Comparison of ENCODE assay signal across 19 cellular contexts in the genomic region with DNA sequence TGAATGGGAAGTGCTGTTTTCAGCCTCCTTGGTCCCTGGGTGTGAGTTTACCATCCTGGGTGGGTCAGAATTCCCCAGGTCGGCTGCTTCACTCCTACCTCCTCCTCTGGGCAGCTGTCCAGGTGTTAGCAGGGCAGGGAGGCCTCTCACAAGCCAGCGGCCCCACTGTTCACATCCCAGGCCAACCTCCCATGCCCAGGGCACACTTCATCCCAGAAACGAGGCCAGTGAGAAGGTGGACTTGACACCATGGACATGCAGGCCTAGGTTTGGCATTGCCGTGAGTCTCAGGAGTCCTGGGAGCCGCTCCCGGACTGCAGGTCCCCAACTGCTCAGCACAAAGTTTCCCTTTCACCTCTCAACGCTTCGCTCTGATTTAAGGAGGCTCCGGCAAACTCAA.
DNase-seq lines count a peak whose midpoint lies in the region; ATAC-seq and TF ChIP-seq lines count a peak whose summit lies in the region.
"Had no signal": no experiment of that assay in that cellular context is flagged by ENCODE, and none has a peak within 500 bp of the region (broad histone marks: within the 10 kb centered on the region; RNA-seq: fewer than 3 reads in every experiment).

No MANE protein-coding gene starts in this region.

- H2BK15ac ChIP-seq in IMR-90 (ENCODE audit: low read depth, low read length), result no peak overlapping the region

- no peak for ATAC-seq in IMR-90 (ENCODE audit: low read depth)
- ATAC-seq: CD8-positive, alpha-beta T cell had no signal

- H2AFZ ChIP-seq in IMR-90 (replicated peaks; ENCODE audit: low read length, poor library complexity), result peak overlapping the region; percentile 21

- DNase-seq in HT-29 (ENCODE audit: low spot score), result peak; percentile 69
- no peak for DNase-seq in IMR-90
- peak; percentile 62 for DNase-seq in esophagus muscularis mucosa (ENCODE audit: extremely low spot score)
- peak; percentile 68 for DNase-seq in osteocyte (ENCODE audit: extremely low spot score, unreplicated experiment)
- DNase-seq in GM19238 (ENCODE audit: insufficient read length, low spot score), result no peak
- DNase-seq in middle frontal gyrus (ENCODE audit: extremely low spot score, low spot score), result no peak
- no peak for DNase-seq in NCI-H1930 (lab: John Stamatoyannopoulos, UW)
- DNase-seq: 8988T; ACHN; AML-193; Caco-2; Calu3; CD4-positive, alpha-beta T cell; CD8-positive, alpha-beta T cell; DMS79 treated with DMSO at 0.1 percent for 48 hours; GF-D8 had no signal

- BruUV-seq in IMR-90 (replicated peaks; lab: Mats Ljungman, UMichigan), result no TSS peak

- no peaks in the 10 kb centered on the region for H3K79me1 ChIP-seq in IMR-90 (ENCODE audit: low read depth in 1 of 2, low read length in 2 of 2)

- no peak overlapping the region for H3K56ac ChIP-seq in IMR-90 (ENCODE audit: extremely low read depth, insufficient read depth, low read length)

- H4K5ac ChIP-seq in IMR-90 (ENCODE audit: low read depth, low read length), result no peak overlapping the region

- H3K27ac ChIP-seq in IMR-90 (ENCODE audit: insufficient read depth, low read length), result no peak overlapping the region
- no peak overlapping the region for H3K27ac ChIP-seq in esophagus muscularis mucosa (replicated peaks in 1 of 4)
- H3K27ac ChIP-seq: BLaER1 treated with 17β-estradiol and CSF1 and Interleukin-3, amounts not matched to agents 10 nM and 100 nM; C4-2B had no signal

- H3K4me1 ChIP-seq in IMR-90 (ENCODE audit: control insufficient read depth, insufficient read depth, low read length), result no peaks in the 10 kb centered on the region
- H3K4me1 ChIP-seq in esophagus muscularis mucosa, result no peaks in the 10 kb centered on the region
- H3K4me1 ChIP-seq: BLaER1 treated with 17β-estradiol and CSF1 and Interleukin-3, amounts not matched to agents 10 nM and 100 nM; Caco-2 had no signal

- no peaks in the 10 kb centered on the region for H3K9me1 ChIP-seq in IMR-90 (ENCODE audit: insufficient read depth, low read length)

- CTCF ChIA-PET in IMR-90 (lab: Yijun Ruan, JAX), result no interaction called here

- no peak for TF ChIP-seq EP300 in esophagus muscularis mucosa (IDR thresholded peaks at IDR 0.05)

- no peaks in the 10 kb centered on the region for H3K4me1 Mint-ChIP-seq in osteocyte (ENCODE audit: unreplicated experiment)
- H3K4me1 Mint-ChIP-seq: B cell had no signal

- no peak overlapping the region for H3K18ac ChIP-seq in IMR-90 (ENCODE audit: low read depth, low read length)

- H3K4me2 ChIP-seq in IMR-90 (ENCODE audit: low read depth, low read length), result no peak overlapping the region
- H3K4me2 ChIP-seq: BLaER1 treated with 17β-estradiol and CSF1 and Interleukin-3, amounts not matched to agents 10 nM and 100 nM had no signal

- WGBS in IMR-90 (ENCODE audit: extremely low coverage in 2 of 2, insufficient read length in 1 of 2), 2 experiments, result no CpG with 5 or more reads among the region's 9 CpGs
- 69% methylated on average over 9 of the region's 9 CpGs for WGBS in esophagus muscularis mucosa

- no peaks in the 10 kb centered on the region for H4K20me1 ChIP-seq in IMR-90 (ENCODE audit: insufficient read depth, low read length)
- H4K20me1 ChIP-seq: BLaER1 treated with 17β-estradiol and CSF1 and Interleukin-3, amounts not matched to agents 10 nM and 100 nM had no signal

- no peak for TF ChIP-seq CTCF in IMR-90 (conservative IDR thresholded peaks at IDR 0.05; ENCODE audit: low read depth, low read length)
- no peak for TF ChIP-seq CTCF in esophagus muscularis mucosa (IDR thresholded peaks at IDR 0.05)
- TF ChIP-seq CTCF in osteocyte (IDR thresholded peaks at IDR 0.05), result no peak

- no peak overlapping the region for H4K8ac ChIP-seq in IMR-90 (ENCODE audit: low read depth in 2 of 2, low read length in 2 of 2)

- H3K23ac ChIP-seq in IMR-90 (ENCODE audit: low read depth, low read length), result no peak overlapping the region

- H2BK20ac ChIP-seq in IMR-90 (ENCODE audit: low read depth, low read length), result no peak overlapping the region

- H2BK5ac ChIP-seq in IMR-90 (ENCODE audit: low read depth, low read length, poor library complexity, severe bottlenecking), result no peak overlapping the region

- in situ Hi-C loops in IMR-90 (cut with MboI; ENCODE audit: low sequenced_read_pairs), result no loop called here

- no peak overlapping the region for H3K14ac ChIP-seq in IMR-90 (replicated peaks; ENCODE audit: low read depth, low read length)

- H3K36me3 ChIP-seq in IMR-90 (ENCODE audit: control insufficient read depth, insufficient read depth, low read length) (no peaks in the 10 kb centered on the region), esophagus muscularis mucosa (no peaks in the 10 kb centered on the region)
- H3K36me3 ChIP-seq: BLaER1 treated with 17β-estradiol and CSF1 and Interleukin-3, amounts not matched to agents 10 nM and 100 nM had no signal

- dilution Hi-C loops in IMR-90 (cut with HindIII; ENCODE audit: low sequenced_read_pairs, unreplicated experiment), result no loop called here

- H3K27me3 ChIP-seq in IMR-90 (ENCODE audit: control insufficient read depth, insufficient read depth, low read length), result no peaks in the 10 kb centered on the region
- H3K27me3 ChIP-seq in esophagus muscularis mucosa, result peaks cover 0 to 6% (median 0%) of the 10 kb centered on the region in 4 donors
- H3K27me3 ChIP-seq: BLaER1 treated with 17β-estradiol and CSF1 and Interleukin-3, amounts not matched to agents 10 nM and 100 nM had no signal

- H2AK9ac ChIP-seq in IMR-90 (replicated peaks; ENCODE audit: low read depth, low read length, poor library complexity), result no peak overlapping the region

- no peaks in the 10 kb centered on the region for H3K36me3 Mint-ChIP-seq in osteocyte (ENCODE audit: unreplicated experiment)
- H3K36me3 Mint-ChIP-seq: CD8-positive, alpha-beta T cell had no signal

- H3K9ac ChIP-seq in IMR-90 (ENCODE audit: low read depth, low read length), result no peak overlapping the region
- H3K9ac ChIP-seq: BLaER1 treated with 17β-estradiol and CSF1 and Interleukin-3, amounts not matched to agents 10 nM and 100 nM had no signal

- no peak overlapping the region for H4K91ac ChIP-seq in IMR-90 (ENCODE audit: insufficient read depth, low read depth, low read length)

- no peak for TF ChIP-seq RAD21 in IMR-90 (IDR thresholded peaks at IDR 0.05; ENCODE audit: low read length)

- POLR2A ChIA-PET in IMR-90 (lab: Charles Lee; ENCODE audit: unreplicated experiment), result no interaction called here

- H3K27ac Mint-ChIP-seq in osteocyte (ENCODE audit: unreplicated experiment), result no peak overlapping the region
- H3K27ac Mint-ChIP-seq: B cell; CD4-positive, alpha-beta T cell; CD8-positive, alpha-beta T cell had no signal

- no peak overlapping the region for H3K4ac ChIP-seq in IMR-90 (ENCODE audit: low read depth, low read length)

- H3K9me3 ChIP-seq in IMR-90 (ENCODE audit: control insufficient read depth, insufficient read depth, low read length), result peaks cover 31% of the 10 kb centered on the region
- peaks cover 0 to 5% (median 0%) of the 10 kb centered on the region in 4 donors for H3K9me3 ChIP-seq in esophagus muscularis mucosa
- H3K9me3 ChIP-seq: Caco-2 had no signal

- no peak overlapping the region for H3K4me3 Mint-ChIP-seq in osteocyte (ENCODE audit: unreplicated experiment)
- H3K4me3 Mint-ChIP-seq: B cell; CD4-positive, alpha-beta T cell; CD8-positive, alpha-beta T cell had no signal

- intact Hi-C loops in IMR-90 (cut with micrococcal nuclease), result no loop called here
- intact Hi-C loops in esophagus muscularis mucosa (cut with DNase I), result no loop called here

- no peak for TF ChIP-seq POLR2A in IMR-90 (IDR thresholded peaks at IDR 0.05; ENCODE audit: low read depth, low read length)
- no peak for TF ChIP-seq POLR2A in esophagus muscularis mucosa (IDR thresholded peaks at IDR 0.05; ENCODE audit: low read depth)

- H3K9me3 Mint-ChIP-seq in osteocyte (ENCODE audit: unreplicated experiment), result peaks cover 33% of the 10 kb centered on the region

- H2BK120ac ChIP-seq in IMR-90 (ENCODE audit: low read depth, low read length), result no peak overlapping the region

- H2AK5ac ChIP-seq in IMR-90 (ENCODE audit: low read depth, low read length), result no peak overlapping the region

- no peak overlapping the region for H3K4me3 ChIP-seq in IMR-90 (ENCODE audit: insufficient read depth, low read depth, low read length)
- H3K4me3 ChIP-seq in esophagus muscularis mucosa, result no peak overlapping the region
- H3K4me3 ChIP-seq: BLaER1 treated with 17β-estradiol and CSF1 and Interleukin-3, amounts not matched to agents 10 nM and 100 nM had no signal

- H3K27me3 Mint-ChIP-seq in osteocyte (ENCODE audit: unreplicated experiment), result no peaks in the 10 kb centered on the region
- H3K27me3 Mint-ChIP-seq: B cell; CD4-positive, alpha-beta T cell had no signal

TF ChIP-seq in IMR-90, 13 proteins besides CTCF, POLR2A, EP300 and RAD21:
- TF ChIP-seq CHD1 (IDR thresholded peaks at IDR 0.05; ENCODE audit: low read depth, low read length) (no peak), MAFK (IDR thresholded peaks at IDR 0.05; ENCODE audit: low read depth, low read length) (no peak), MAZ (IDR thresholded peaks at IDR 0.05; ENCODE audit: borderline replicate concordance, low read depth, low read length) (no peak), NFE2L2 (IDR thresholded peaks at IDR 0.05; ENCODE audit: low read depth, low read length) (no peak), RCOR1 (IDR thresholded peaks at IDR 0.05; ENCODE audit: insufficient replicate concordance, low read length) (no peak), MXI1 (IDR thresholded peaks at IDR 0.05; ENCODE audit: borderline replicate concordance, low read depth, low read length) (no peak), RFX5 (IDR thresholded peaks at IDR 0.05; ENCODE audit: low read depth, low read length) (no peak)
- TF ChIP-seq, protein P1, sequence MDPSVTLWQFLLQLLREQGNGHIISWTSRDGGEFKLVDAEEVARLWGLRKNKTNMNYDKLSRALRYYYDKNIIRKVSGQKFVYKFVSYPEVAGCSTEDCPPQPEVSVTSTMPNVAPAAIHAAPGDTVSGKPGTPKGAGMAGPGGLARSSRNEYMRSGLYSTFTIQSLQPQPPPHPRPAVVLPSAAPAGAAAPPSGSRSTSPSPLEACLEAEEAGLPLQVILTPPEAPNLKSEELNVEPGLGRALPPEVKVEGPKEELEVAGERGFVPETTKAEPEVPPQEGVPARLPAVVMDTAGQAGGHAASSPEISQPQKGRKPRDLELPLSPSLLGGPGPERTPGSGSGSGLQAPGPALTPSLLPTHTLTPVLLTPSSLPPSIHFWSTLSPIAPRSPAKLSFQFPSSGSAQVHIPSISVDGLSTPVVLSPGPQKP (IDR thresholded peaks at IDR 0.05; ENCODE audit: borderline replicate concordance, low read depth, low read length), result no peak
- TF ChIP-seq, protein P2, sequence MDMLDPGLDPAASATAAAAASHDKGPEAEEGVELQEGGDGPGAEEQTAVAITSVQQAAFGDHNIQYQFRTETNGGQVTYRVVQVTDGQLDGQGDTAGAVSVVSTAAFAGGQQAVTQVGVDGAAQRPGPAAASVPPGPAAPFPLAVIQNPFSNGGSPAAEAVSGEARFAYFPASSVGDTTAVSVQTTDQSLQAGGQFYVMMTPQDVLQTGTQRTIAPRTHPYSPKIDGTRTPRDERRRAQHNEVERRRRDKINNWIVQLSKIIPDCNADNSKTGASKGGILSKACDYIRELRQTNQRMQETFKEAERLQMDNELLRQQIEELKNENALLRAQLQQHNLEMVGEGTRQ (IDR thresholded peaks at IDR 0.05; ENCODE audit: low read depth, low read length), result no peak

Comparison
In these comparisons a context has a peak if more than half of its experiments do, and no peak if none do; other contexts are left out.
1. DNase-seq: peak in HT-29 (single experiment), esophagus muscularis mucosa (single experiment) and osteocyte (single experiment); none in IMR-90 (single experiment), GM19238 (single experiment), middle frontal gyrus (single experiment) and NCI-H1930 (0 of 2).